ENCODE assay signal across 8 cellular contexts in genomic region chr22:40107244-40107643, GRCh38.
DNase-seq lines count a peak whose midpoint lies in the region; ATAC-seq and TF ChIP-seq lines count a peak whose summit lies in the region.

No MANE protein-coding gene starts in this region.

- H3K36me3 Mint-ChIP-seq in central memory CD8-positive, alpha-beta T cell (ENCODE audit: insufficient read depth): peaks cover 6% of the 10 kb centered on the region
- H3K36me3 Mint-ChIP-seq in naive B cell: no peaks in the 10 kb centered on the region

- H3K4me1 ChIP-seq in BLaER1 treated with 17β-estradiol and CSF1 and Interleukin-3, amounts not matched to agents 10 nM and 100 nM: peaks cover 29 to 44% (median 37%) of the 10 kb centered on the region in 10 experiments
- H3K4me1 ChIP-seq in KMS-11 (ENCODE audit: low read depth, poor library complexity, severe bottlenecking): peaks cover 15% of the 10 kb centered on the region

- H2AFZ ChIP-seq in KMS-11 (ENCODE audit: low read depth): peak overlapping the region; percentile 25; the same call in 1 of the 2 replicates

- DNase-seq in central memory CD8-positive, alpha-beta T cell (ENCODE audit: low spot score in 2 of 2): no peak
- DNase-seq in naive B cell (peak; percentile 7), NCI-H446 treated with DMSO at 0.1 percent for 48 hours (lab: John Stamatoyannopoulos, UW) (no peak)

- H4K20me1 ChIP-seq in BLaER1 treated with 17β-estradiol and CSF1 and Interleukin-3, amounts not matched to agents 10 nM and 100 nM: peaks cover 0 to 94% (median 26%) of the 10 kb centered on the region in 11 experiments; a peak in 9 of 22 replicates
- no peaks in the 10 kb centered on the region for H4K20me1 ChIP-seq in KMS-11 (ENCODE audit: insufficient read depth)

- peaks cover 4% of the 10 kb centered on the region; the same call in 1 of the 2 replicates for H3K79me2 ChIP-seq in KMS-11 (ENCODE audit: insufficient read depth, low read depth)

- H3K27ac Mint-ChIP-seq in central memory CD8-positive, alpha-beta T cell (ENCODE audit: low read depth): peak overlapping the region; percentile 85
- peak overlapping the region in 3 of 6 donors; percentile 7 to 81 (median 40) for H3K27ac Mint-ChIP-seq in naive B cell

- no peaks in the 10 kb centered on the region for H3K9me3 Mint-ChIP-seq in central memory CD8-positive, alpha-beta T cell
- H3K9me3 Mint-ChIP-seq in naive B cell: peaks cover 0 to 2% (median 0%) of the 10 kb centered on the region in 7 donors

- H3K27ac ChIP-seq in BLaER1 treated with 17β-estradiol and CSF1 and Interleukin-3, amounts not matched to agents 10 nM and 100 nM: peak overlapping the region in 3 of 11 experiments; percentile 5 to 53 (median 47); a peak in 3 of 22 replicates
- H3K27ac ChIP-seq in KMS-11: peak overlapping the region; percentile 25; the same call in 1 of the 2 replicates

- H3K27me3 Mint-ChIP-seq in central memory CD8-positive, alpha-beta T cell: no peaks in the 10 kb centered on the region
- no peaks in the 10 kb centered on the region for H3K27me3 Mint-ChIP-seq in naive B cell

- H3K4me2 ChIP-seq in BLaER1 treated with 17β-estradiol and CSF1 and Interleukin-3, amounts not matched to agents 10 nM and 100 nM: peak overlapping the region; percentile 37 to 78 (median 65); a peak in 21 of 22 replicates
- H3K4me2 ChIP-seq in KMS-11: peak overlapping the region; percentile 62

- H3K9me3 ChIP-seq in BLaER1 treated with 17β-estradiol and CSF1 and Interleukin-3, amounts not matched to agents 10 nM and 100 nM (replicated peaks in 1 of 11): no peaks in the 10 kb centered on the region

- peak overlapping the region in 3 of 11 experiments; percentile 42 to 45 (median 45); a peak in 3 of 22 replicates for H3K9ac ChIP-seq in BLaER1 treated with 17β-estradiol and CSF1 and Interleukin-3, amounts not matched to agents 10 nM and 100 nM
- peak overlapping the region; percentile 35; the same call in 1 of the 2 replicates for H3K9ac ChIP-seq in KMS-11

- peak overlapping the region; percentile 74 for H3K4me3 Mint-ChIP-seq in central memory CD8-positive, alpha-beta T cell
- H3K4me3 Mint-ChIP-seq in naive B cell: peak overlapping the region in 6 of 8 donors; percentile 32 to 62 (median 56)

- no peak for TF ChIP-seq CTCF in KMS-11 (conservative IDR thresholded peaks at IDR 0.05; ENCODE audit: low read depth, low read length)

- H3K36me3 ChIP-seq in BLaER1 treated with 17β-estradiol and CSF1 and Interleukin-3, amounts not matched to agents 10 nM and 100 nM: no peaks in the 10 kb centered on the region
- no peaks in the 10 kb centered on the region for H3K36me3 ChIP-seq in KMS-11 (ENCODE audit: insufficient read depth)

- ATAC-seq in central memory CD8-positive, alpha-beta T cell (replicated peaks; ENCODE audit: extremely low read depth, poor library complexity, severe bottlenecking): no peak
- ATAC-seq in naive B cell (ENCODE audit: low read depth in 2 of 2): peak in 1 of 2 donors; percentile 52
- ATAC-seq in HG03521 (IDR thresholded peaks at IDR 0.05; ENCODE audit: unreplicated experiment): no peak
- no peak for ATAC-seq in HG03571 (IDR thresholded peaks at IDR 0.05; ENCODE audit: unreplicated experiment)
- ATAC-seq in HG03196 (IDR thresholded peaks at IDR 0.05; ENCODE audit: unreplicated experiment): no peak

- H3K4me3 ChIP-seq in BLaER1 treated with 17β-estradiol and CSF1 and Interleukin-3, amounts not matched to agents 10 nM and 100 nM: peak overlapping the region in 1 of 10 experiments; percentile 20; a peak in 2 of 20 replicates
- H3K4me3 ChIP-seq in KMS-11 (IDR thresholded peaks at IDR 0.05; ENCODE audit: insufficient read depth, low read depth, low read length): no peak overlapping the region

- H3K4me1 Mint-ChIP-seq in central memory CD8-positive, alpha-beta T cell: peaks cover 72% of the 10 kb centered on the region
- peaks cover 66 to 82% (median 77%) of the 10 kb centered on the region in 3 donors for H3K4me1 Mint-ChIP-seq in naive B cell

- no peaks in the 10 kb centered on the region for H3K27me3 ChIP-seq in BLaER1 treated with 17β-estradiol and CSF1 and Interleukin-3, amounts not matched to agents 10 nM and 100 nM
- H3K27me3 ChIP-seq in KMS-11 (ENCODE audit: insufficient read depth, low read depth): no peaks in the 10 kb centered on the region
